In the genomic region with DNA sequence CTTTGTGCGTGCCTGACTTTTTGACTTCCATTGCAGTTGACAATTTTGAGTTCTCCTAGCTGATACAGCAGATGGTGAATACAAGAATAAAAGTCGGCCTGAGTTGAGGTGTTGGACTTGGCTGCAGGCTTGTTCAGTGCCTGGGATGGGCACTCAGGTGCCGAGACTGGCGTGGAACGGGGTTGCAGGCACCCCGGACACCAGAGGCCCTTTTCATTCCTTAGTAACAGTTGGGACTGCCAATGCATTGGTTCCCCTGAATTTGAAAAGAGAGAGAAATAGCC, we compare ENCODE assay signal across 8 cellular contexts. TPM values are rescaled to one million over a fixed set of nuclear protein-coding genes. Genes with fewer than 3 reads are reported as not detected.
DNase-seq lines count a peak whose midpoint lies in the region; ATAC-seq and TF ChIP-seq lines count a peak whose summit lies in the region.

No MANE protein-coding gene starts in this region.

- no peaks in the 10 kb centered on the region for H3K27me3 Mint-ChIP-seq in T-helper 17 cell

- H3K4me3 ChIP-seq in GM12875 (ENCODE audit: low read depth, low read length) (peak overlapping the region; percentile 95), fibroblast of the aortic adventitia (ENCODE audit: low read depth, low read length) (peak overlapping the region; percentile 98), gastrocnemius medialis (peak overlapping the region; percentile 73 to 84 (median 76))

- no peak for TF ChIP-seq POLR2A in gastrocnemius medialis (IDR thresholded peaks at IDR 0.05)

- intact Hi-C loops in gastrocnemius medialis (cut with DNase I; ENCODE audit: low total_unique reads), result loop anchor here (1.0 to 2.0 kb wide), 3 partner anchors 35 to 51 kb away; a partner anchor contains a TSS

- DNase-seq in T-helper 17 cell (no peak), fibroblast of the aortic adventitia (ENCODE audit: low read depth) (no peak), gastrocnemius medialis (no peak), MV-4-11 (lab: John Stamatoyannopoulos, UW) (no peak), DMS53 treated with DMSO at 0.1 percent for 48 hours (lab: John Stamatoyannopoulos, UW; ENCODE audit: unreplicated experiment) (no peak)

- in situ Hi-C loops in gastrocnemius medialis (cut with MboI; ENCODE audit: low sequenced_read_pairs in 4 of 4), result no loop called here

- H3K27me3 ChIP-seq in gastrocnemius medialis, result no peaks in the 10 kb centered on the region

- peak overlapping the region; percentile 84 for H3K4me3 Mint-ChIP-seq in T-helper 17 cell

- H3K4me1 ChIP-seq in gastrocnemius medialis, result peaks cover 42 to 72% of the 10 kb centered on the region in 2 donors

- peak overlapping the region; percentile 75 for H3K27ac Mint-ChIP-seq in T-helper 17 cell

- ATAC-seq in T-helper 17 cell, result no peak
- ATAC-seq in gastrocnemius medialis, result no peak
- ATAC-seq in GM19328 (IDR thresholded peaks at IDR 0.05; ENCODE audit: unreplicated experiment), result no peak
- ATAC-seq in HG03565 (IDR thresholded peaks at IDR 0.05; ENCODE audit: unreplicated experiment), result no peak

- H3K36me3 Mint-ChIP-seq in T-helper 17 cell (ENCODE audit: low read depth), result no peaks in the 10 kb centered on the region

- TF ChIP-seq CTCF in GM12875 (IDR thresholded peaks at IDR 0.05; ENCODE audit: borderline replicate concordance, insufficient read depth, low read depth, low read length) (no peak), fibroblast of the aortic adventitia (IDR thresholded peaks at IDR 0.05; ENCODE audit: insufficient read depth, low read length) (no peak), gastrocnemius medialis (IDR thresholded peaks at IDR 0.05 in 4 of 5, conservative IDR thresholded peaks at IDR 0.05 in 1 of 5) (no peak)

- peaks cover 44% of the 10 kb centered on the region for H3K4me1 Mint-ChIP-seq in T-helper 17 cell

- no peaks in the 10 kb centered on the region for H3K36me3 ChIP-seq in gastrocnemius medialis

- H3K9me3 ChIP-seq in T-helper 17 cell (ENCODE audit: control insufficient read depth, low read length, poor library complexity, severe bottlenecking) (no peaks in the 10 kb centered on the region), gastrocnemius medialis (no peaks in the 10 kb centered on the region)

- H3K27ac ChIP-seq in gastrocnemius medialis, result peak overlapping the region; percentile 94 to 99 (median 96)

RNA-seq across cellular contexts. Expression of a gene that starts 1.3 kb away (rescaled TPM):
- total RNA-seq in T-helper 17 cell, result 10 to 100 TPM; 36.7 to 44.8 TPM
- total RNA-seq in fibroblast of the aortic adventitia (ENCODE audit: low replicate concordance), result 27.6 and 37.5 TPM in 2 replicates
- 10 to 100 TPM in 3 of 4 donors, 1 to 10 TPM in 1; 9.2 to 22.6 (median 20.8) TPM for total RNA-seq in gastrocnemius medialis

RNA-seq across cellular contexts. Expression of a gene that starts 16.8 kb away (rescaled TPM):
- total RNA-seq in T-helper 17 cell (10 to 100 TPM; 24.6 to 29.4 TPM), fibroblast of the aortic adventitia (ENCODE audit: low replicate concordance) (1.6 and 2.5 TPM in 2 replicates), gastrocnemius medialis (1 to 10 TPM in 1 of 4 donors, under 1 TPM in 3; 0.56 to 2.4 (median 0.70) TPM)

RNA-seq across cellular contexts. Expression of a gene that starts 17.0 kb away (rescaled TPM):
- total RNA-seq in T-helper 17 cell (1 to 10 TPM; 3.8 to 6.0 TPM), fibroblast of the aortic adventitia (ENCODE audit: low replicate concordance) (0.36 TPM in 1 of 2 replicates, not detected in the other), gastrocnemius medialis (1 to 10 TPM in 1 of 4 donors, under 1 TPM in 1, not detected in 2; 0.13 to 1.5 TPM)

RNA-seq across cellular contexts. Expression of a gene that starts 38.2 kb away (rescaled TPM):
- 10 to 100 TPM; 40.3 to 44.0 TPM for total RNA-seq in T-helper 17 cell
- 6.5 and 6.8 TPM in 2 replicates for total RNA-seq in fibroblast of the aortic adventitia (ENCODE audit: low replicate concordance)
- 10 to 100 TPM; 15.5 to 37.1 (median 26.3) TPM for total RNA-seq in gastrocnemius medialis

RNA-seq across cellular contexts. Expression of a gene that starts 40.2 kb away (rescaled TPM):
- total RNA-seq in T-helper 17 cell (1 to 10 TPM; 5.7 to 5.8 TPM), fibroblast of the aortic adventitia (ENCODE audit: low replicate concordance) (0.45 and 1.2 TPM in 2 replicates), gastrocnemius medialis (under 1 TPM in 2 of 4 donors, not detected in 2; 0.29 to 0.36 TPM)
